ENCODE assay signal across 8 cellular contexts in the genomic region with DNA sequence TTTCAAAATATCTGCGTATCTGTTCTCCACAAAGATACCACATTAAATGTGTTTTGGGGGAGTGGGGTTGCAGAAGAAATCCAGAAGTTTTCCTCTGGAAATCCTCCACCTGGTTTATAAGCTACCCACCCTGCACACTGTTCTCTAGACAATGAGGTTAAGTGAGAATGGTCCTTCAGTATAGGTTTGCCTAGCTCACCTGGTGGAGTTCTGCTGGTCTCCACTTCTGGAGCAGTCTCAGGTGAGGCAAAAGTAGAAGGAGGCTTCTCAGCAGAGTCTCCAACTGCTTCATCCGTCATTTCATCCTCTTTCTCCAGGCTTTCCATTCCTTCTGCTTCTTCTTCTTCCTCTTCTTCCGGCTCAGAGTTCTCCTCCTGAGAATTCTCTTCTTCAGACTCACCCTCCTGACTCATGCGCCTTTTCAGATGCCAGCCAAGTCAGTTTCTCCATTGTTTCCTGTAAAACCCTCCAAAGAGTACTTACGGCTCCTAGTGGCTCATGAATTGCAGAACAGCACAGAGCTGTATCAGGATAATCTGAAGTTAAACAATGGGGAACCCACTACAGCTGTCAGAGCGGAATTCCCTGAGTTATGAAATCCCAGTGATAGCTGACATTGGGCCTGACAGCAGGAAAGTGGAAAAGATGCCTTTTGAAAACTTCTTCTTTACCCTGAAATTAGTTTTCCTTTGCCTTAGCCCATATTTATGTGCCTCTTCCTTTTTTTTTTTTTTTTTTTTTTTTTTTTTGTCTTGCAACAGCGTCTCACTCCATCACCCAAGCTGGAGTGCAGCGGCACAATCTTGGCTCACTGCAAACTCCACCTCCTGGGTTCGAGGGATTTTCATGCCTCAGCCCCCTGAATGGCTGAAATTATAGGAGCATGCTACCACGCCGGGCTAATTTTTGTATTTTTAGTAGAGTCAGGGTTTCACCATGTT. TPM values are rescaled to one million over a fixed set of nuclear protein-coding genes. Genes with fewer than 3 reads are reported as not detected.
DNase-seq lines count a peak whose midpoint lies in the region; ATAC-seq and TF ChIP-seq lines count a peak whose summit lies in the region.

No MANE protein-coding gene starts in this region.

- intact Hi-C loops in uterus (cut with DNase I; ENCODE audit: low total_unique reads) = no loop called here

- no peak for TF ChIP-seq POLR2A in uterus (IDR thresholded peaks at IDR 0.05)

- H3K27ac ChIP-seq in uterus = peak overlapping the region; percentile 47 to 51

- no peaks in the 10 kb centered on the region for H3K36me3 ChIP-seq in GM06990 (ENCODE audit: control insufficient read depth, insufficient read depth, low read length)
- no peaks in the 10 kb centered on the region for H3K36me3 ChIP-seq in uterus

- no peaks in the 10 kb centered on the region for H3K9me3 ChIP-seq in uterus

- peaks cover 3 to 5% of the 10 kb centered on the region in 2 donors for H3K4me1 ChIP-seq in uterus

- peak; percentile 12 for TF ChIP-seq CTCF in GM06990 (IDR thresholded peaks at IDR 0.05; ENCODE audit: insufficient read depth, low read length, poor library complexity, severe bottlenecking)
- TF ChIP-seq CTCF in uterus (IDR thresholded peaks at IDR 0.05) = peak; percentile 31 to 55 (median 47)

- no peak for DNase-seq in GM06990 (ENCODE audit: extremely low read depth, insufficient read length)
- DNase-seq in NCI-H446 treated with DMSO at 0.1 percent for 48 hours (lab: John Stamatoyannopoulos, UW) = peak; percentile 27
- DNase-seq in brain pericyte (ENCODE audit: low read depth, low spot score) = peak; percentile 25
- peak; percentile 23 for DNase-seq in left kidney (ENCODE audit: low read depth, low spot score)
- no peak for DNase-seq in uterus
- DNase-seq in NAMALWA (ENCODE audit: low spot score) = no peak

- ATAC-seq in HG02885 (IDR thresholded peaks at IDR 0.05; ENCODE audit: poor library complexity, unreplicated experiment) (no peak), HG03432 (IDR thresholded peaks at IDR 0.05; ENCODE audit: unreplicated experiment) (no peak)

- H3K4me3 ChIP-seq in GM06990 (replicated peaks; ENCODE audit: low read depth, low read length) = no peak overlapping the region
- H3K4me3 ChIP-seq in uterus = no peak overlapping the region

- no peaks in the 10 kb centered on the region for H3K27me3 ChIP-seq in GM06990 (replicated peaks; ENCODE audit: control insufficient read depth, insufficient read depth, low read length)
- no peaks in the 10 kb centered on the region for H3K27me3 ChIP-seq in uterus

RNA-seq across cellular contexts. Expression of a gene that starts 38.5 kb away (rescaled TPM):
- total RNA-seq in uterus = 10 to 100 TPM; 10.6 to 76.8 (median 38.6) TPM

RNA-seq across cellular contexts. Expression of a gene that starts 40.1 kb away (rescaled TPM):
- 1,000 to 10,000 TPM in 1 of 4 donors, 100 to 1,000 TPM in 2, 10 to 100 TPM in 1; 79.1 to 6,578 (median 156) TPM for total RNA-seq in uterus

RNA-seq across cellular contexts. Expression of a gene that starts 40.4 kb away (rescaled TPM):
- 100 to 1,000 TPM in 1 of 4 donors, 10 to 100 TPM in 3; 43.5 to 177 (median 69.6) TPM for total RNA-seq in uterus

Comparison
In these comparisons a context has a peak if more than half of its experiments do, and no peak if none do; other contexts are left out.
1. DNase-seq: peak in NCI-H446 treated with DMSO at 0.1 percent for 48 hours (single experiment), brain pericyte (single experiment) and left kidney (single experiment); none in GM06990 (single experiment), uterus (0 of 2) and NAMALWA (single experiment).